In genomic region chr17:38572665-38573365, GRCh38 we compare ENCODE assay signal across 1 cellular context.
TF ChIP-seq lines count a peak whose summit lies in the region.

No MANE protein-coding gene starts in this region.

TF ChIP-seq in HepG2, 621 proteins besides CTCF, POLR2A, EP300 and RAD21 (continued from another document and continues in another):
- TF ChIP-seq ZNF407 (CRISPR knock-in tag; IDR thresholded peaks at IDR 0.05; ENCODE audit: not compliant biosample characterization) = no peak
- TF ChIP-seq MAZ (IDR thresholded peaks at IDR 0.05; ENCODE audit: borderline replicate concordance, low read depth, low read length) = no peak
- peak; percentile 50; the same call in 1 of the 2 replicates for TF ChIP-seq MAZ (CRISPR knock-in tag; IDR thresholded peaks at IDR 0.05; ENCODE audit: low read depth)
- no peak for TF ChIP-seq ARNT (IDR thresholded peaks at IDR 0.05)
- TF ChIP-seq POLR2G (IDR thresholded peaks at IDR 0.05; ENCODE audit: low read depth, low read length) = no peak
- no peak for TF ChIP-seq ZNF44 (CRISPR knock-in tag; IDR thresholded peaks at IDR 0.05)
- no peak for TF ChIP-seq MED8 (CRISPR knock-in tag; IDR thresholded peaks at IDR 0.05; ENCODE audit: insufficient replicate concordance)
- no peak for TF ChIP-seq MTF2 (CRISPR knock-in tag; IDR thresholded peaks at IDR 0.05; ENCODE audit: borderline replicate concordance)
- no peak for TF ChIP-seq SMYD3 (CRISPR knock-in tag; IDR thresholded peaks at IDR 0.05)
- no peak for TF ChIP-seq SMAD3 (CRISPR knock-in tag; IDR thresholded peaks at IDR 0.05)
- TF ChIP-seq HOXA9 (CRISPR knock-in tag; IDR thresholded peaks at IDR 0.05; ENCODE audit: borderline replicate concordance) = no peak
- no peak for TF ChIP-seq YEATS2 (CRISPR knock-in tag; IDR thresholded peaks at IDR 0.05; ENCODE audit: borderline replicate concordance)
- no peak for TF ChIP-seq PLRG1 (conservative IDR thresholded peaks at IDR 0.05)
- TF ChIP-seq ZBTB34 (CRISPR knock-in tag; IDR thresholded peaks at IDR 0.05) = no peak
- no peak for TF ChIP-seq ZNF24 (IDR thresholded peaks at IDR 0.05)
- no peak for TF ChIP-seq HMG20B (CRISPR knock-in tag; conservative IDR thresholded peaks at IDR 0.05)
- TF ChIP-seq MIER3 (CRISPR knock-in tag; IDR thresholded peaks at IDR 0.05; ENCODE audit: borderline replicate concordance) = no peak
- no peak for TF ChIP-seq JUNB (CRISPR knock-in tag; IDR thresholded peaks at IDR 0.05; ENCODE audit: borderline replicate concordance)
- no peak; the same call in 1 of the 2 replicates for TF ChIP-seq MAX (IDR thresholded peaks at IDR 0.05)
- TF ChIP-seq ARID3A (IDR thresholded peaks at IDR 0.05; ENCODE audit: low read depth, low read length) = no peak
- no peak for TF ChIP-seq ZNF317 (CRISPR knock-in tag; IDR thresholded peaks at IDR 0.05)
- 0 out of 2 replicates have a peak, but pooled peaks have one; percentile 55 for TF ChIP-seq ZNF547 (CRISPR knock-in tag; IDR thresholded peaks at IDR 0.05)
- peak; percentile 22; the same call in 1 of the 2 replicates for TF ChIP-seq ZNF784 (CRISPR knock-in tag; IDR thresholded peaks at IDR 0.05; ENCODE audit: borderline replicate concordance)
- TF ChIP-seq IKZF4 (CRISPR knock-in tag; IDR thresholded peaks at IDR 0.05; ENCODE audit: borderline replicate concordance, low read depth, not compliant biosample characterization) = no peak
- no peak for TF ChIP-seq SNAPC4 (CRISPR knock-in tag; IDR thresholded peaks at IDR 0.05)
- no peak for TF ChIP-seq ZNF383 (CRISPR knock-in tag; IDR thresholded peaks at IDR 0.05; ENCODE audit: borderline replicate concordance)
- TF ChIP-seq ZNF790 (CRISPR knock-in tag; IDR thresholded peaks at IDR 0.05; ENCODE audit: borderline replicate concordance) = no peak
- no peak for TF ChIP-seq RAD51 (IDR thresholded peaks at IDR 0.05; ENCODE audit: borderline replicate concordance)
- TF ChIP-seq PATZ1 (CRISPR knock-in tag; IDR thresholded peaks at IDR 0.05) = 0 out of 2 replicates have a peak, but pooled peaks have one; percentile 12
- TF ChIP-seq SNAPC2 (CRISPR knock-in tag; IDR thresholded peaks at IDR 0.05) = no peak
- TF ChIP-seq CENPX (CRISPR knock-in tag; IDR thresholded peaks at IDR 0.05) = no peak
- TF ChIP-seq ZNF704 (CRISPR knock-in tag; IDR thresholded peaks at IDR 0.05; ENCODE audit: borderline replicate concordance) = no peak
- no peak for TF ChIP-seq ZNF7 (CRISPR knock-in tag; IDR thresholded peaks at IDR 0.05)
- TF ChIP-seq ZNF569 (CRISPR knock-in tag; IDR thresholded peaks at IDR 0.05; ENCODE audit: borderline replicate concordance) = no peak
- TF ChIP-seq ZNF564 (CRISPR knock-in tag; IDR thresholded peaks at IDR 0.05) = no peak
- no peak for TF ChIP-seq ZNF557 (CRISPR knock-in tag; IDR thresholded peaks at IDR 0.05)
- TF ChIP-seq JUND (CRISPR knock-in tag; IDR thresholded peaks at IDR 0.05) = no peak
- no peak for TF ChIP-seq MXD4 (CRISPR knock-in tag; IDR thresholded peaks at IDR 0.05)
- no peak for TF ChIP-seq FOXK1 (CRISPR knock-in tag; IDR thresholded peaks at IDR 0.05; ENCODE audit: borderline replicate concordance, low read depth)
